ENCODE assay signal across 8 cellular contexts in genomic region chr2:152647417-152648010, GRCh38.
DNase-seq lines count a peak whose midpoint lies in the region; ATAC-seq and TF ChIP-seq lines count a peak whose summit lies in the region.

No MANE protein-coding gene starts in this region.

- H3K4me3 ChIP-seq in IMR-90 (ENCODE audit: insufficient read depth, low read depth, low read length) (no peak overlapping the region), heart right ventricle (peak overlapping the region in 1 of 10 donors; percentile 12), sigmoid colon (peak overlapping the region in 1 of 4 donors; percentile 9)

- DNase-seq in IMR-90 (peak; percentile 49), SW480 (ENCODE audit: low spot score) (peak; percentile 80), heart right ventricle (peak; percentile 57 to 67), sigmoid colon (peak; percentile 87), GM13976 (ENCODE audit: low spot score) (no peak)
- no peak for DNase-seq in activated naive CD4-positive, alpha-beta T cell (lab: John Stamatoyannopoulos, UW)

- H4K5ac ChIP-seq in IMR-90 (ENCODE audit: low read depth, low read length): no peak overlapping the region

- CTCF ChIA-PET in IMR-90 (lab: Yijun Ruan, JAX): interaction anchor here (0.6 to 2.2 kb wide), 3 partner anchors 8 to 352 kb away, joined by 3 to 10 read pairs (median 3); no protein-coding TSS in a partner anchor

- no peak for TF ChIP-seq RAD21 in IMR-90 (IDR thresholded peaks at IDR 0.05; ENCODE audit: low read length)

- H3K4me1 ChIP-seq in IMR-90 (ENCODE audit: control insufficient read depth, insufficient read depth, low read length) (peaks cover 3% of the 10 kb centered on the region; the same call in 1 of the 2 replicates), heart right ventricle (peaks cover 0 to 25% (median 15%) of the 10 kb centered on the region in 9 donors), sigmoid colon (peaks cover 0 to 26% (median 25%) of the 10 kb centered on the region in 4 donors)

- no peak overlapping the region for H3K56ac ChIP-seq in IMR-90 (ENCODE audit: extremely low read depth, insufficient read depth, low read length)

- peaks cover 0 to 4% of the 10 kb centered on the region in 2 experiments; a peak in 2 of 4 replicates for H3K79me1 ChIP-seq in IMR-90 (ENCODE audit: low read depth in 1 of 2, low read length in 2 of 2)

- H4K20me1 ChIP-seq in IMR-90 (ENCODE audit: insufficient read depth, low read length): no peaks in the 10 kb centered on the region

- H2AFZ ChIP-seq in IMR-90 (replicated peaks; ENCODE audit: low read length, poor library complexity): peak overlapping the region; percentile 3

- peak overlapping the region; percentile 56 for H2AK9ac ChIP-seq in IMR-90 (replicated peaks; ENCODE audit: low read depth, low read length, poor library complexity)

- in situ Hi-C loops in IMR-90 (cut with MboI; ENCODE audit: low sequenced_read_pairs): no loop called here
- in situ Hi-C loops in GM13976 (cut with MboI; ENCODE audit: low sequenced_read_pairs, unreplicated experiment): no loop called here

- H3K23ac ChIP-seq in IMR-90 (ENCODE audit: low read depth, low read length): peak overlapping the region; percentile 77

- POLR2A ChIA-PET in IMR-90 (lab: Charles Lee; ENCODE audit: unreplicated experiment): no interaction called here

- no peak overlapping the region for H2BK20ac ChIP-seq in IMR-90 (ENCODE audit: low read depth, low read length)

- peaks cover 8% of the 10 kb centered on the region; the same call in 1 of the 2 replicates for H3K9me1 ChIP-seq in IMR-90 (ENCODE audit: insufficient read depth, low read length)

- no peak overlapping the region for H4K91ac ChIP-seq in IMR-90 (ENCODE audit: insufficient read depth, low read depth, low read length)

- peak; percentile 18 for ATAC-seq in IMR-90 (ENCODE audit: low read depth)
- peak; percentile 48 to 89 (median 88) for ATAC-seq in heart right ventricle
- no peak for ATAC-seq in HG03039 (IDR thresholded peaks at IDR 0.05; ENCODE audit: unreplicated experiment)
- no peak for ATAC-seq in GM18511 (IDR thresholded peaks at IDR 0.05; ENCODE audit: unreplicated experiment)

- no peak overlapping the region for H3K9ac ChIP-seq in IMR-90 (ENCODE audit: low read depth, low read length)

- TF ChIP-seq CTCF in IMR-90 (conservative IDR thresholded peaks at IDR 0.05; ENCODE audit: low read depth, low read length) (no peak), heart right ventricle (IDR thresholded peaks at IDR 0.05) (no peak), sigmoid colon (IDR thresholded peaks at IDR 0.05) (no peak), GM13976 (IDR thresholded peaks at IDR 0.05; ENCODE audit: borderline replicate concordance, control extremely low read depth, extremely low read depth, insufficient read depth, missing control alignments) (no peak)

- no TSS peak for BruUV-seq in IMR-90 (replicated peaks; lab: Mats Ljungman, UMichigan)

- H2AK5ac ChIP-seq in IMR-90 (ENCODE audit: low read depth, low read length): peak overlapping the region; percentile 43

- no peak overlapping the region; the same call in 1 of the 2 replicates for H2BK120ac ChIP-seq in IMR-90 (ENCODE audit: low read depth, low read length)

- H3K18ac ChIP-seq in IMR-90 (ENCODE audit: low read depth, low read length): no peak overlapping the region

- H3K9me3 ChIP-seq in IMR-90 (ENCODE audit: control insufficient read depth, insufficient read depth, low read length) (no peaks in the 10 kb centered on the region), heart right ventricle (no peaks in the 10 kb centered on the region), sigmoid colon (no peaks in the 10 kb centered on the region)

- H3K27ac ChIP-seq in IMR-90 (ENCODE audit: insufficient read depth, low read length): peak overlapping the region; percentile 2; the same call in 1 of the 2 replicates
- H3K27ac ChIP-seq in heart right ventricle: peak overlapping the region in 4 of 10 donors; percentile 6 to 52 (median 13)
- peak overlapping the region; percentile 36 to 69 (median 53) for H3K27ac ChIP-seq in sigmoid colon

- intact Hi-C loops in IMR-90 (cut with micrococcal nuclease): loop anchor here (1.0 kb wide), 1 partner anchor 49 kb away; no protein-coding TSS in a partner anchor
- intact Hi-C loops in heart right ventricle (cut with DNase I): no loop called here
- intact Hi-C loops in sigmoid colon (cut with DNase I): no loop called here

- H2BK15ac ChIP-seq in IMR-90 (ENCODE audit: low read depth, low read length): no peak overlapping the region

- H3K4me2 ChIP-seq in IMR-90 (ENCODE audit: low read depth, low read length): peak overlapping the region; percentile 14

- peak overlapping the region; percentile 12 for H2BK5ac ChIP-seq in IMR-90 (ENCODE audit: low read depth, low read length, poor library complexity, severe bottlenecking)

- peak overlapping the region; percentile 46; the same call in 1 of the 2 replicates for H3K14ac ChIP-seq in IMR-90 (replicated peaks; ENCODE audit: low read depth, low read length)

- H3K27me3 ChIP-seq in IMR-90 (ENCODE audit: control insufficient read depth, insufficient read depth, low read length) (no peaks in the 10 kb centered on the region), heart right ventricle (no peaks in the 10 kb centered on the region), sigmoid colon (no peaks in the 10 kb centered on the region)

- peak overlapping the region; percentile 37 to 40; a peak in 2 of 4 replicates for H4K8ac ChIP-seq in IMR-90 (ENCODE audit: low read depth in 2 of 2, low read length in 2 of 2)

- peaks cover 4% of the 10 kb centered on the region for H3K36me3 ChIP-seq in IMR-90 (ENCODE audit: control insufficient read depth, insufficient read depth, low read length)
- peaks cover 0 to 81% (median 11%) of the 10 kb centered on the region in 9 donors for H3K36me3 ChIP-seq in heart right ventricle
- H3K36me3 ChIP-seq in sigmoid colon: peaks cover 0 to 26% (median 8%) of the 10 kb centered on the region in 4 donors

- dilution Hi-C loops in IMR-90 (cut with HindIII; ENCODE audit: low sequenced_read_pairs, unreplicated experiment): loop anchor here (25.0 kb wide), 1 partner anchor 460 kb away; the partner anchor contains the start of gene STAM2

- TF ChIP-seq EP300 in sigmoid colon (IDR thresholded peaks at IDR 0.05): no peak

- 42% methylated on average over 2 of the region's 10 CpGs; no CpG with 5 or more reads in 1 of the 2 experiments for WGBS in IMR-90 (ENCODE audit: extremely low coverage in 2 of 2, insufficient read length in 1 of 2), 2 experiments
- 46 to 52% methylated on average over 10 of the region's 10 CpGs for WGBS in heart right ventricle, 2 donors
- 16 to 66% methylated on average over 10 of the region's 10 CpGs for WGBS in sigmoid colon, 2 donors

- H3K4ac ChIP-seq in IMR-90 (ENCODE audit: low read depth, low read length): 0 out of 2 replicates have a peak overlapping the region, but pooled peaks have one; percentile 26

- TF ChIP-seq POLR2A in IMR-90 (IDR thresholded peaks at IDR 0.05; ENCODE audit: low read depth, low read length) (no peak), sigmoid colon (IDR thresholded peaks at IDR 0.05) (no peak)

TF ChIP-seq in IMR-90, 13 proteins besides CTCF, POLR2A, EP300 and RAD21:
- no peak for TF ChIP-seq FOS (IDR thresholded peaks at IDR 0.05; ENCODE audit: low read depth, low read length)
- TF ChIP-seq CHD1 (IDR thresholded peaks at IDR 0.05; ENCODE audit: low read depth, low read length): no peak
- TF ChIP-seq ELK1 (IDR thresholded peaks at IDR 0.05; ENCODE audit: borderline replicate concordance, low read depth, low read length): no peak
- TF ChIP-seq MAFK (IDR thresholded peaks at IDR 0.05; ENCODE audit: low read depth, low read length): no peak
TF ChIP-seq in IMR-90: peak in this region for 0.

Comparison
In these comparisons a context has a peak if more than half of its experiments do, and no peak if none do; other contexts are left out.
1. ATAC-seq: peak in IMR-90 (single experiment) and heart right ventricle (8 of 8); none in HG03039 (single experiment) and GM18511 (single experiment).
2. DNase-seq: peak in IMR-90 (single experiment), SW480 (single experiment), heart right ventricle (2 of 2) and sigmoid colon (single experiment); none in activated naive CD4-positive, alpha-beta T cell (0 of 4) and GM13976 (single experiment).